ENCODE assay signal across 4 cellular contexts in the genomic region with DNA sequence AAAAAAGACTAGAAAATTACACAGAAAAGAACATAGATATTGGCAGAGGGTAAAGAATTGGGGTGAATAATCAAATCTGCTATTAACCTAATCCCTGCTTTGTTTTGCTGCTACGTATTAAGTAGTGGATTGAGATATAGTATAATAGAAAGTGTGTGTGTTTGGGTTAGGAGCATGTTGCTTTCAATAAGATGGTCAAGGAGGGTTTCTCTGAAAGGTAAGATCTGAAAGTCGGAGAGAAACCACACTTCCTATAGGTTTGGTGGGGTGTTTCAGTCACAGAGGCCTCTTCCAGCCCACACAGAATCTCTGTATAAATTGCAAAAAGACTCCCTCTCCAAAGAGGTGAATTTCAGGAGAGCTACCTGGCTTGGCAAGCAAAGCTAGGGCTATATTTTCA.
"Had no signal": no experiment of that assay in that cellular context is flagged by ENCODE, and none has a peak within 500 bp of the region (broad histone marks: within the 10 kb centered on the region; RNA-seq: fewer than 3 reads in every experiment).

No MANE protein-coding gene starts in this region.

- H3K4me3 ChIP-seq: GM23338 had no signal

- H3K27ac Mint-ChIP-seq: GM23338, H9 had no signal

- ATAC-seq: GM23338 had no signal

- H3K4me3 Mint-ChIP-seq: GM23338, H9 had no signal

- H3K9me3 Mint-ChIP-seq: GM23338, H9 had no signal

- DNase-seq: H9, HCEC 1CT, IMR-90 had no signal
